Comparison of ENCODE assay signal across 19 cellular contexts in the genomic region with DNA sequence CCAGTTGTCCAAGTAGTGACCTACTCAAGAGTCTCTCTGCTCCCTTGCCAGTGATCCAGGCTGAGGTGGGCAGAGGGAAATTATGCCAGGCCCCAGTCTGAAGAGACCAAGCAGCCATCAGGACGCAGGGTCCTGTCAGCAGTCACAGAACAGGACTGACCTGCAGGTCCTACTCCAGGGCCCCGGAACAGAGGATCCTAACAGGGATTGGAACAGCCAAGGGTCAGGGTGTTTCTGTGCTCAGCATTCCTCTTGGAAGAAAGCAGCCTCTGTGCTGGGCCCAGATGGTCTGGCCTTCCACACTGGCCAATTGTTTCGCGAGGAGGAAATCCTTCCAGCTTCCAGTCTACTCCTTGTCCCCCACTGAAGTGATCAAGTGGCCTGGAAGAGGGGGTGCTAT.
"Had no signal": no experiment of that assay in that cellular context is flagged by ENCODE, and none has a peak within 500 bp of the region (broad histone marks: within the 10 kb centered on the region; RNA-seq: fewer than 3 reads in every experiment).

No MANE protein-coding gene starts in this region.

- H3K27ac Mint-ChIP-seq: activated B cell treated with CpG ODN at 0.5 μM for 24 hours; activated CD4-positive, alpha-beta T cell treated with anti-CD3 and anti-CD28 coated beads, Interleukin-2, amount 10 ng/mL, durations not matched to agents 7 days and 5 days; activated naive CD8-positive, alpha-beta T cell treated with anti-CD3 and anti-CD28 coated beads for 36 hours; activated T-helper 1 cell treated with anti-CD3 and anti-CD28 coated beads, Interleukin-12 subunit alpha, Interleukin-12 subunit beta, Interleukin-2, Interleukin-4 antibody, amounts not matched to agents 30 ng/mL and 10 ng/mL and 1 ng/mL, durations not matched to agents 14 hours and 24 hours and 36 hours; naive thymus-derived CD8-positive, alpha-beta T cell; stimulated activated naive CD8-positive, alpha-beta T cell treated with anti-CD3 and anti-CD28 coated beads, Interleukin-15, Interleukin-2, amounts not matched to agents 100 ng/mL and 50 ng/mL, for 24 hours; T-helper 2 cell treated with Interferon-gamma antibody and Interleukin-4, amounts not matched to agents 5 μg/mL and 100 μg/mL, for 36 hours had no signal

- H3K27me3 Mint-ChIP-seq: activated naive CD8-positive, alpha-beta T cell treated with anti-CD3 and anti-CD28 coated beads for 36 hours; stimulated activated naive CD8-positive, alpha-beta T cell treated with anti-CD3 and anti-CD28 coated beads, Interleukin-15, Interleukin-2, amounts not matched to agents 100 ng/mL and 50 ng/mL, for 24 hours had no signal

- H3K9me3 Mint-ChIP-seq: activated B cell treated with CpG ODN at 0.5 μM for 24 hours; activated CD4-positive, alpha-beta T cell treated with anti-CD3 and anti-CD28 coated beads, Interleukin-2, amount 10 ng/mL, durations not matched to agents 7 days and 5 days; activated naive CD8-positive, alpha-beta T cell treated with anti-CD3 and anti-CD28 coated beads for 36 hours; activated T-helper 1 cell treated with anti-CD3 and anti-CD28 coated beads, Interleukin-12 subunit alpha, Interleukin-12 subunit beta, Interleukin-2, Interleukin-4 antibody, amounts not matched to agents 30 ng/mL and 10 ng/mL and 1 ng/mL, durations not matched to agents 14 hours and 24 hours and 36 hours; naive thymus-derived CD8-positive, alpha-beta T cell; stimulated activated naive CD8-positive, alpha-beta T cell treated with anti-CD3 and anti-CD28 coated beads, Interleukin-15, Interleukin-2, amounts not matched to agents 100 ng/mL and 50 ng/mL, for 24 hours; T-helper 2 cell treated with Interferon-gamma antibody and Interleukin-4, amounts not matched to agents 5 μg/mL and 100 μg/mL, for 36 hours had no signal

- H3K36me3 ChIP-seq: heart right ventricle, SJSA1 had no signal

- H3K4me1 Mint-ChIP-seq: activated B cell treated with CpG ODN at 0.5 μM for 24 hours; activated CD4-positive, alpha-beta T cell treated with anti-CD3 and anti-CD28 coated beads, Interleukin-2, amount 10 ng/mL, durations not matched to agents 7 days and 5 days; activated naive CD8-positive, alpha-beta T cell treated with anti-CD3 and anti-CD28 coated beads for 36 hours; naive thymus-derived CD8-positive, alpha-beta T cell had no signal

- FAIRE-seq: islet of Langerhans had no signal

- H3K9me3 ChIP-seq: heart right ventricle, mucosa of descending colon, SJSA1, testis had no signal

- H3K27me3 ChIP-seq: SJSA1, testis had no signal

- ATAC-seq: foreskin keratinocyte; heart right ventricle; mucosa of descending colon; naive thymus-derived CD8-positive, alpha-beta T cell had no signal

- H3K4me3 ChIP-seq: heart right ventricle, lung, mucosa of descending colon, SJSA1, testis had no signal

- H3K4me3 Mint-ChIP-seq: activated B cell treated with CpG ODN at 0.5 μM for 24 hours; activated CD4-positive, alpha-beta T cell treated with anti-CD3 and anti-CD28 coated beads, Interleukin-2, amount 10 ng/mL, durations not matched to agents 7 days and 5 days; activated naive CD8-positive, alpha-beta T cell treated with anti-CD3 and anti-CD28 coated beads for 36 hours; activated T-helper 1 cell treated with anti-CD3 and anti-CD28 coated beads, Interleukin-12 subunit alpha, Interleukin-12 subunit beta, Interleukin-2, Interleukin-4 antibody, amounts not matched to agents 30 ng/mL and 10 ng/mL and 1 ng/mL, durations not matched to agents 14 hours and 24 hours and 36 hours; naive thymus-derived CD8-positive, alpha-beta T cell; stimulated activated naive CD8-positive, alpha-beta T cell treated with anti-CD3 and anti-CD28 coated beads, Interleukin-15, Interleukin-2, amounts not matched to agents 100 ng/mL and 50 ng/mL, for 24 hours; T-helper 2 cell treated with Interferon-gamma antibody and Interleukin-4, amounts not matched to agents 5 μg/mL and 100 μg/mL, for 36 hours had no signal

- H3K4me1 ChIP-seq: heart right ventricle, testis had no signal

- H3K36me3 Mint-ChIP-seq: activated naive CD8-positive, alpha-beta T cell treated with anti-CD3 and anti-CD28 coated beads for 36 hours; naive thymus-derived CD8-positive, alpha-beta T cell had no signal

- DNase-seq: activated B cell treated with CpG ODN at 0.5 μM for 24 hours; activated CD4-positive, alpha-beta T cell treated with anti-CD3 and anti-CD28 coated beads, Interleukin-2, amount 10 ng/mL, durations not matched to agents 7 days and 5 days; activated CD8-positive, alpha-beta memory T cell treated with anti-CD3 and anti-CD28 coated beads for 24 hours; activated naive CD8-positive, alpha-beta T cell treated with anti-CD3 and anti-CD28 coated beads for 36 hours; cerebellar nuclear complex; effector memory CD4-positive, alpha-beta T cell; foreskin keratinocyte; heart right ventricle; mucosa of descending colon; naive thymus-derived CD8-positive, alpha-beta T cell; stimulated activated CD4-positive, alpha-beta T cell treated with anti-CD3 and anti-CD28 coated beads, Interleukin-4, amount 100 ng/mL, for 1 hour; SW 1271; testis had no signal
